9 cellular contexts compared by ENCODE assay signal in genomic region chr3:45225465-45226205, GRCh38. TPM values are rescaled to one million over a fixed set of nuclear protein-coding genes. Genes with fewer than 3 reads are reported as not detected.
DNase-seq lines count a peak whose midpoint lies in the region; ATAC-seq, FAIRE-seq and TF ChIP-seq lines count a peak whose summit lies in the region.
"Had no signal": no experiment of that assay in that cellular context is flagged by ENCODE, and none has a peak within 500 bp of the region (broad histone marks: within the 10 kb centered on the region; RNA-seq: fewer than 3 reads in every experiment).

No MANE protein-coding gene starts in this region.

- peak overlapping the region; percentile 52; the same call in 1 of the 2 replicates for H3K27ac ChIP-seq in HCT116 (ENCODE audit: low read depth, low read length)
- no peak overlapping the region for H3K27ac ChIP-seq in iPS DF 6.9 (ENCODE audit: low read length)
- H3K27ac ChIP-seq in small intestine (ENCODE audit: low read depth in 1 of 2, low read length in 1 of 2) = no peak overlapping the region

- H3K9me3 ChIP-seq in HCT116 (ENCODE audit: control insufficient read depth in 1 of 2, insufficient read depth in 1 of 2, low read depth in 1 of 2, low read length in 2 of 2) (no peaks in the 10 kb centered on the region), iPS DF 6.9 (ENCODE audit: control insufficient read depth, insufficient read depth, low read length) (no peaks in the 10 kb centered on the region), small intestine (ENCODE audit: control insufficient read depth, low read depth) (no peaks in the 10 kb centered on the region)

- H3K4me2 ChIP-seq in HCT116 (ENCODE audit: low read length) = peak overlapping the region; percentile 96

- peaks cover 9% of the 10 kb centered on the region; the same call in 1 of the 2 replicates for H3K27me3 ChIP-seq in HCT116 (ENCODE audit: insufficient read depth, low read length)
- no peaks in the 10 kb centered on the region for H3K27me3 ChIP-seq in iPS DF 6.9 (ENCODE audit: control insufficient read depth, insufficient read depth, low read length)
- peaks cover 4 to 14% of the 10 kb centered on the region in 2 donors for H3K27me3 ChIP-seq in small intestine (ENCODE audit: control insufficient read depth in 2 of 2, insufficient read depth in 2 of 2, low read length in 2 of 2)

- FAIRE-seq in GM12891 (lab: Jason Lieb, UNC) (peak; percentile 48), small intestine (lab: Jason Lieb, UNC) (no peak)

- RAD21 ChIA-PET in HCT116 (lab: Charles Lee; ENCODE audit: low non-redundant PET in 1 of 2, low total read pairs in 2 of 2, uncharacterized antibody in 2 of 2, unreplicated experiment in 2 of 2) = interaction anchor here in 1 of 2 experiments (1.1 to 1.4 kb wide), 2 partner anchors 102 to 282 kb away, joined by 3 to 4 read pairs; no protein-coding TSS in a partner anchor

- no TSS peak for BruUV-seq in HCT116 (replicated peaks; lab: Mats Ljungman, UMichigan)

- H3K4me3 ChIP-seq in HCT116 (replicated peaks in 1 of 2; ENCODE audit: low read depth in 1 of 2, low read length in 2 of 2) (peak overlapping the region; percentile 66 to 68), iPS DF 6.9 (ENCODE audit: low read length) (peak overlapping the region; percentile 68; the same call in 1 of the 2 replicates), small intestine (ENCODE audit: low read depth in 1 of 2, low read length in 2 of 2) (peak overlapping the region; percentile 42 to 72)

- TF ChIP-seq POLR2A in GM12891 (IDR thresholded peaks at IDR 0.05; ENCODE audit: low read depth, low read length) = no peak
- TF ChIP-seq POLR2A in HCT116 (IDR thresholded peaks at IDR 0.05; ENCODE audit: borderline replicate concordance, extremely low read depth, insufficient read depth, insufficient read length) = no peak

- CTCF ChIA-PET in HCT116 (lab: Charles Lee) = interaction anchor here (1.1 to 3.0 kb wide), 7 partner anchors 185 to 434 kb away, joined by 3 to 17 read pairs (median 4); no protein-coding TSS in a partner anchor

- no peak overlapping the region for H2AFZ ChIP-seq in HCT116 (ENCODE audit: low read depth, low read length, poor library complexity, severe bottlenecking)

- H3K36me3 ChIP-seq in HCT116 (ENCODE audit: control insufficient read depth in 1 of 2, insufficient read depth in 2 of 2, low read length in 2 of 2) (no peaks in the 10 kb centered on the region), iPS DF 6.9 (ENCODE audit: control insufficient read depth, insufficient read depth, low read length) (no peaks in the 10 kb centered on the region), small intestine (ENCODE audit: control insufficient read depth in 2 of 2, insufficient read depth in 2 of 2, low read length in 2 of 2) (no peaks in the 10 kb centered on the region)

- intact Hi-C loops in HCT116 (cut with micrococcal nuclease) = loop anchor here (1.0 to 10.0 kb wide), 4 partner anchors 273 to 699 kb away; no protein-coding TSS in a partner anchor

- H3K9me2 ChIP-seq in HCT116 (ENCODE audit: insufficient read depth) = no peaks in the 10 kb centered on the region

- H4K20me1 ChIP-seq in HCT116 (ENCODE audit: insufficient read depth) = no peaks in the 10 kb centered on the region

- no CpG with 5 or more reads among the region's 131 CpGs for WGBS in iPS DF 6.9 (ENCODE audit: insufficient coverage, insufficient read length)
- 0 to 1% (median 0%) methylated on average over 46 to 131 of the region's 131 CpGs for WGBS in small intestine, 3 donors

- POLR2A ChIA-PET in HCT116 (lab: Charles Lee) = interaction anchor here (1.2 kb wide), 1 partner anchor 185 kb away, joined by 4 read pairs; no protein-coding TSS in a partner anchor

- peak; percentile 56 for ATAC-seq in HCT116

- peak overlapping the region; percentile 67 for H3K9ac ChIP-seq in HCT116 (ENCODE audit: low read length)

- TF ChIP-seq CTCF in HCT116 (IDR thresholded peaks at IDR 0.05 in 2 of 3, conservative IDR thresholded peaks at IDR 0.05 in 1 of 3; ENCODE audit: borderline replicate concordance in 1 of 3, insufficient read depth in 1 of 3, low read depth in 2 of 3, low read length in 2 of 3) = no peak

- TF ChIP-seq RAD21 in HCT116 (IDR thresholded peaks at IDR 0.05; ENCODE audit: low read depth) = no peak

- H3K79me2 ChIP-seq in HCT116 (ENCODE audit: insufficient read depth, low read length) = no peaks in the 10 kb centered on the region

- H3K4me1 ChIP-seq in HCT116 (ENCODE audit: control insufficient read depth in 1 of 2, insufficient read depth in 2 of 2, low read length in 2 of 2) = peaks cover 17 to 27% of the 10 kb centered on the region in 2 experiments
- H3K4me1 ChIP-seq in iPS DF 6.9 (ENCODE audit: control insufficient read depth, insufficient read depth, low read length) = peaks cover 2% of the 10 kb centered on the region; the same call in 1 of the 2 replicates
- H3K4me1 ChIP-seq in small intestine (ENCODE audit: control insufficient read depth in 2 of 2, insufficient read depth in 1 of 2, low read depth in 1 of 2, low read length in 1 of 2) = no peaks in the 10 kb centered on the region

- DNase-seq in GM12891 (ENCODE audit: insufficient read length, low spot score) (peak; percentile 51), HCT116 (ENCODE audit: low read depth, low spot score) (no peak), OCI-M1 (lab: John Stamatoyannopoulos, UW) (peak; percentile 3), iPS DF 6.9 (ENCODE audit: low read depth, low spot score) (no peak), small intestine (no peak), DMS153 treated with DMSO at 0.1 percent for 48 hours (lab: John Stamatoyannopoulos, UW; ENCODE audit: unreplicated experiment) (no peak), superior temporal gyrus (ENCODE audit: extremely low spot score) (no peak)
- peak; percentile 49 for DNase-seq in activated naive CD4-positive, alpha-beta T cell treated with anti-CD3 and anti-CD28 coated beads, Interleukin-2, amount 50 U/mL, for 16 hours

TF ChIP-seq in GM12891, 5 proteins besides CTCF, POLR2A, EP300 and RAD21:
- TF ChIP-seq TAF1 (IDR thresholded peaks at IDR 0.05; ENCODE audit: low read depth, low read length) = no peak
- TF ChIP-seq POLR2AphosphoS5 (IDR thresholded peaks at IDR 0.05; ENCODE audit: low read depth, low read length) = no peak
- TF ChIP-seq POU2F2 (IDR thresholded peaks at IDR 0.05; ENCODE audit: low read depth, low read length) = no peak
- no peak for TF ChIP-seq PAX5 (IDR thresholded peaks at IDR 0.05; ENCODE audit: insufficient read depth, low read length, severe bottlenecking)
- no peak for TF ChIP-seq SPI1 (IDR thresholded peaks at IDR 0.05; ENCODE audit: low read depth, low read length)

TF ChIP-seq in HCT116, 20 proteins besides CTCF, POLR2A, EP300 and RAD21:
- TF ChIP-seq SP1 (IDR thresholded peaks at IDR 0.05; ENCODE audit: low read depth) (no peak), ZBTB33 (IDR thresholded peaks at IDR 0.05; ENCODE audit: extremely low read depth, insufficient replicate concordance, low read length) (no peak), ZFX (IDR thresholded peaks at IDR 0.05) (peak; percentile 41), SRF (IDR thresholded peaks at IDR 0.05; ENCODE audit: low read depth) (no peak), JUND (IDR thresholded peaks at IDR 0.05) (no peak), CEBPB (IDR thresholded peaks at IDR 0.05; ENCODE audit: low read depth) (no peak), YY1 (IDR thresholded peaks at IDR 0.05; ENCODE audit: extremely low read depth, insufficient replicate concordance, low read depth, low read length) (no peak)
TF ChIP-seq in HCT116: peak in this region for 1.

RNA-seq across cellular contexts. Expression of gene TMEM158, which starts 0.5 kb away (rescaled TPM):
- polyA plus RNA-seq in GM12891 (2012; ENCODE audit: low read depth, missing spikeins) = not detected
- total RNA-seq in HCT116 (2021; ENCODE audit: unreplicated experiment) = 25.8 TPM
- 12.8 and 19.5 TPM in 2 replicates for polyA plus RNA-seq in HCT116 (2012)
- 1 to 10 TPM in 1 of 3 donors, under 1 TPM in 1, not detected in 1; 0.27 to 1.4 TPM for polyA plus RNA-seq in small intestine
- total RNA-seq: activated CD8-positive, alpha-beta memory T cell treated with anti-CD3 and anti-CD28 coated beads for 36 hours had no signal

Comparison
In these comparisons a context has a peak if more than half of its experiments do, and no peak if none do; other contexts are left out.
1. DNase-seq: peak in GM12891 (single experiment), OCI-M1 (single experiment) and activated naive CD4-positive, alpha-beta T cell treated with anti-CD3 and anti-CD28 coated beads, Interleukin-2, amount 50 U/mL, for 16 hours (single experiment); none in HCT116 (single experiment), iPS DF 6.9 (single experiment), small intestine (single experiment), DMS153 treated with DMSO at 0.1 percent for 48 hours (single experiment) and superior temporal gyrus (single experiment).
2. Peak in every context shown above with its lines, with median percentiles within 50 percentile points of each other: H3K4me3 ChIP-seq.